In the genomic region with DNA sequence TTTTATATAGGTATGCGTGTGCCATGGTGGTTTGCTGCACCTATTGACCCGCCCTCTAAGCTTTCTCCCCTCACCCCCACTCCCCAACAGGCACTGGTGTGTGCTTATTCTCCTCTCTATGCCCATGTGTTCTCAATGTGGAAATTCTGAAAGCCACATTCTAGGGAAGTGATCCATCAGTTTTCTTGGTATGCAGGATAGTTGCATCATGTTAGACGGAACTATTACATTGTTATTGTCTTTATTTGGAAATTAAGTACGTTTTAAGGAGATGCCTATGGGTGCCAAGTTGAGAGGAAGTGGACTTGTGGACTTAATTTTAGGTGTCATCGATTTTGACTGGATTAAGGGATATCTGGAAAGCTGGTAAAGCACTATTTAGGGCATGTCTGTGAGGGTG, we compare ENCODE assay signal across 14 cellular contexts.
DNase-seq lines count a peak whose midpoint lies in the region; ATAC-seq and TF ChIP-seq lines count a peak whose summit lies in the region.
"Had no signal": no experiment of that assay in that cellular context is flagged by ENCODE, and none has a peak within 500 bp of the region (broad histone marks: within the 10 kb centered on the region; RNA-seq: fewer than 3 reads in every experiment).

No MANE protein-coding gene starts in this region.

- no peak for ATAC-seq in naive thymus-derived CD8-positive, alpha-beta T cell
- ATAC-seq in GM19328 (IDR thresholded peaks at IDR 0.05; ENCODE audit: unreplicated experiment) = no peak
- ATAC-seq in activated T-helper 17 cell treated with anti-CD3 and anti-CD28 coated beads, Interleukin-2, amount 50 U/mL, for 72 hours (replicated peaks) = no peak

- H3K27me3 Mint-ChIP-seq in naive thymus-derived CD8-positive, alpha-beta T cell = peaks cover 0 to 4% (median 0%) of the 10 kb centered on the region in 5 donors
- peaks cover 5% of the 10 kb centered on the region for H3K27me3 Mint-ChIP-seq in activated T-helper 17 cell treated with anti-CD3 and anti-CD28 coated beads, Interleukin-2, amount 50 U/mL, for 72 hours
- H3K27me3 Mint-ChIP-seq: B cell had no signal

- H3K4me3 Mint-ChIP-seq in naive thymus-derived CD8-positive, alpha-beta T cell = no peak overlapping the region
- H3K4me3 Mint-ChIP-seq in activated T-helper 17 cell treated with anti-CD3 and anti-CD28 coated beads, Interleukin-2, amount 50 U/mL, for 72 hours = no peak overlapping the region
- H3K4me3 Mint-ChIP-seq: B cell had no signal

- no peak for TF ChIP-seq CTCF in fibroblast of pulmonary artery (IDR thresholded peaks at IDR 0.05; ENCODE audit: low read length, missing control alignments)

- no peaks in the 10 kb centered on the region for H3K9me3 Mint-ChIP-seq in naive thymus-derived CD8-positive, alpha-beta T cell
- H3K9me3 Mint-ChIP-seq in activated T-helper 17 cell treated with anti-CD3 and anti-CD28 coated beads, Interleukin-2, amount 50 U/mL, for 72 hours = no peaks in the 10 kb centered on the region

- no peak overlapping the region for H3K27ac Mint-ChIP-seq in naive thymus-derived CD8-positive, alpha-beta T cell
- no peak overlapping the region for H3K27ac Mint-ChIP-seq in activated T-helper 17 cell treated with anti-CD3 and anti-CD28 coated beads, Interleukin-2, amount 50 U/mL, for 72 hours
- H3K27ac Mint-ChIP-seq: B cell had no signal

- H3K4me1 ChIP-seq in HAP-1 = no peaks in the 10 kb centered on the region
- H3K4me1 ChIP-seq: Peyer's patch had no signal

- H3K9me3 ChIP-seq in HAP-1 = no peaks in the 10 kb centered on the region
- H3K9me3 ChIP-seq: Peyer's patch had no signal

- H3K4me3 ChIP-seq in fibroblast of pulmonary artery (replicated peaks; ENCODE audit: low read depth, low read length) = no peak overlapping the region
- no peak overlapping the region for H3K4me3 ChIP-seq in HAP-1
- H3K4me3 ChIP-seq: Peyer's patch had no signal

- in situ Hi-C loops in HAP-1 (cut with MboI; ENCODE audit: low sequenced_read_pairs) = no loop called here

- H3K27me3 ChIP-seq in HAP-1 (ENCODE audit: low read depth) = no peaks in the 10 kb centered on the region
- H3K27me3 ChIP-seq: Peyer's patch had no signal

- DNase-seq in HS-5 (ENCODE audit: low read depth) = peak; percentile 60
- peak; percentile 71 for DNase-seq in amniotic epithelial cell (ENCODE audit: low read depth)
- peak; percentile 66 for DNase-seq in fibroblast of pulmonary artery (ENCODE audit: low read depth)
- no peak for DNase-seq in naive thymus-derived CD8-positive, alpha-beta T cell
- no peak for DNase-seq in HAP-1 (ENCODE audit: low spot score in 2 of 2)
- DNase-seq: DMS 273 treated with DMSO at 0.1 percent for 48 hours, DND-41, GDM1, NCI-H1105 treated with DMSO at 0.1 percent for 48 hours, NCI-H1694 treated with DMSO at 0.1 percent for 48 hours, Peyer's patch had no signal

- POLR2A ChIA-PET in naive thymus-derived CD8-positive, alpha-beta T cell (lab: Charles Lee) = no interaction called here

- no peaks in the 10 kb centered on the region for H3K4me1 Mint-ChIP-seq in naive thymus-derived CD8-positive, alpha-beta T cell
- no peaks in the 10 kb centered on the region for H3K4me1 Mint-ChIP-seq in activated T-helper 17 cell treated with anti-CD3 and anti-CD28 coated beads, Interleukin-2, amount 50 U/mL, for 72 hours
- H3K4me1 Mint-ChIP-seq: B cell had no signal

- H3K36me3 Mint-ChIP-seq in naive thymus-derived CD8-positive, alpha-beta T cell = no peaks in the 10 kb centered on the region
- no peaks in the 10 kb centered on the region for H3K36me3 Mint-ChIP-seq in activated T-helper 17 cell treated with anti-CD3 and anti-CD28 coated beads, Interleukin-2, amount 50 U/mL, for 72 hours (ENCODE audit: low read depth)

- H3K36me3 ChIP-seq in HAP-1 (replicated peaks) = no peaks in the 10 kb centered on the region
- H3K36me3 ChIP-seq: Peyer's patch had no signal

Comparison
In these comparisons a context has a peak if more than half of its experiments do, and no peak if none do; other contexts are left out.
1. DNase-seq: peak in HS-5 (single experiment), amniotic epithelial cell (single experiment) and fibroblast of pulmonary artery (single experiment); none in naive thymus-derived CD8-positive, alpha-beta T cell (0 of 10) and HAP-1 (0 of 2).